ENCODE assay signal across 1 cellular context in the genomic region with DNA sequence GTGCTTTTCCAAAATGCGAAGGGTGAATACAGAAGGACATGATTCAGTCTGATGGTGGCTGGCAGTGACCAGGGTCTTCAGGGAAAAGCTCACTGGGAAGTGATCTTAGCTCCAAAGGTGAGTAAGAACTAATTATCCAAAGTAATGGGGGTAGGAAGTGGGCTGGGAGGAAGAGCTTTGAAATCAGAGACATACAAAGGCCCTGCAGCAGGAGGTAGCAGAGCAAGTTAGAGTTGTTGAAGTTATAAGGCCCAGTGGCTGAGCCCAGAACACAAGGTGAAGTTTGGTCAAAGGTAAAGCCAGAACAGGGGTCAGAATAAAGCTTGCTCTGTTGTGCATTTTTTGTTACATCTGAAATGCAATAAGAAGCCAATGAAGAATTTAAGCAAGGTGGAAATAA.
TF ChIP-seq lines count a peak whose summit lies in the region.

No MANE protein-coding gene starts in this region.

TF ChIP-seq in WTC11, 78 proteins besides CTCF, POLR2A, EP300 and RAD21 (continued from another document):
- TF ChIP-seq ZNF532 (CRISPR knock-in tag; IDR thresholded peaks at IDR 0.05; ENCODE audit: borderline replicate concordance) (no peak), FOXJ3 (CRISPR knock-in tag; IDR thresholded peaks at IDR 0.05; ENCODE audit: borderline replicate concordance) (no peak), SMAD3 (CRISPR knock-in tag; IDR thresholded peaks at IDR 0.05; ENCODE audit: borderline replicate concordance) (no peak), ZNF219 (CRISPR knock-in tag; IDR thresholded peaks at IDR 0.05; ENCODE audit: borderline replicate concordance) (no peak), ZNF121 (CRISPR knock-in tag; IDR thresholded peaks at IDR 0.05) (no peak), MYBL2 (CRISPR knock-in tag; IDR thresholded peaks at IDR 0.05) (no peak), GRHL2 (CRISPR knock-in tag; IDR thresholded peaks at IDR 0.05; ENCODE audit: insufficient replicate concordance, severe bottlenecking) (no peak), TP53 (CRISPR knock-in tag; IDR thresholded peaks at IDR 0.05) (no peak)
